Comparison of ENCODE assay signal across 1 cellular context in genomic region chr14:35384386-35385041, GRCh38.
TF ChIP-seq lines count a peak whose summit lies in the region.

No MANE protein-coding gene starts in this region.

TF ChIP-seq in HepG2, 621 proteins besides CTCF, POLR2A, EP300 and RAD21 (continued from another document and continues in another):
- TF ChIP-seq KIAA2018 (CRISPR knock-in tag; IDR thresholded peaks at IDR 0.05; ENCODE audit: borderline replicate concordance) (no peak), PPARG (CRISPR knock-in tag; conservative IDR thresholded peaks at IDR 0.05) (peak; percentile 70), GABPA (IDR thresholded peaks at IDR 0.05; ENCODE audit: low read depth, low read length) (no peak), GABPA (CRISPR knock-in tag; IDR thresholded peaks at IDR 0.05; ENCODE audit: low read depth) (0 out of 2 replicates have a peak, but pooled peaks have one; percentile 8), ZNF446 (CRISPR knock-in tag; IDR thresholded peaks at IDR 0.05) (no peak), ZNF160 (CRISPR knock-in tag; IDR thresholded peaks at IDR 0.05) (no peak; the same call in 1 of the 2 replicates), POGZ (CRISPR knock-in tag; IDR thresholded peaks at IDR 0.05) (peak; percentile 75), AGO1 (IDR thresholded peaks at IDR 0.05; ENCODE audit: low read depth, low read length, poor library complexity, severe bottlenecking) (no peak), ELK4 (CRISPR knock-in tag; IDR thresholded peaks at IDR 0.05; ENCODE audit: borderline replicate concordance) (no peak), TCF12 (IDR thresholded peaks at IDR 0.05) (no peak), TCF12 (CRISPR knock-in tag; IDR thresholded peaks at IDR 0.05) (peak; percentile 67; the same call in 1 of the 2 replicates), ERF (CRISPR knock-in tag; IDR thresholded peaks at IDR 0.05) (peak; percentile 22; the same call in 1 of the 2 replicates), SP140L (CRISPR knock-in tag; IDR thresholded peaks at IDR 0.05; ENCODE audit: borderline replicate concordance) (no peak), MED8 (CRISPR knock-in tag; IDR thresholded peaks at IDR 0.05; ENCODE audit: insufficient replicate concordance) (peak; percentile 60), BCL6 (CRISPR knock-in tag; IDR thresholded peaks at IDR 0.05) (no peak), ZNF143 (CRISPR knock-in tag; IDR thresholded peaks at IDR 0.05) (no peak), HES4 (CRISPR knock-in tag; IDR thresholded peaks at IDR 0.05; ENCODE audit: borderline replicate concordance) (no peak; the same call in 1 of the 2 replicates), KDM2A (CRISPR knock-in tag; IDR thresholded peaks at IDR 0.05; ENCODE audit: borderline replicate concordance, low read depth) (peak; percentile 35; the same call in 1 of the 2 replicates), ZNF720 (CRISPR knock-in tag; IDR thresholded peaks at IDR 0.05) (no peak), SMC3 (IDR thresholded peaks at IDR 0.05; ENCODE audit: low read length) (peak; percentile 61), PHF21A (CRISPR knock-in tag; IDR thresholded peaks at IDR 0.05) (peak; percentile 84; the same call in 1 of the 2 replicates), REST (IDR thresholded peaks at IDR 0.05; ENCODE audit: borderline replicate concordance in 1 of 2, low read depth in 1 of 2, low read length in 2 of 2) (no peak; a peak in 1 of 4 replicates), WIZ (CRISPR knock-in tag; IDR thresholded peaks at IDR 0.05) (no peak), CHD4 (IDR thresholded peaks at IDR 0.05; ENCODE audit: borderline replicate concordance, low read length) (no peak), CHCHD3 (CRISPR knock-in tag; IDR thresholded peaks at IDR 0.05) (0 out of 2 replicates have a peak, but pooled peaks have one; percentile 58), ZNF383 (CRISPR knock-in tag; IDR thresholded peaks at IDR 0.05; ENCODE audit: borderline replicate concordance) (no peak; the same call in 1 of the 2 replicates), ZNF609 (CRISPR knock-in tag; IDR thresholded peaks at IDR 0.05; ENCODE audit: borderline replicate concordance) (peak; percentile 17; the same call in 1 of the 2 replicates), PLRG1 (conservative IDR thresholded peaks at IDR 0.05) (no peak), TSC22D2 (CRISPR knock-in tag; IDR thresholded peaks at IDR 0.05; ENCODE audit: borderline replicate concordance) (no peak), SRSF1 (optimal IDR thresholded peaks at IDR 0.05; ENCODE audit: low read depth, low read length) (no peak), PRPF4 (IDR thresholded peaks at IDR 0.05; ENCODE audit: low read depth, low read length, poor library complexity, severe bottlenecking) (no peak), ZMAT3 (CRISPR knock-in tag; conservative IDR thresholded peaks at IDR 0.05) (peak; percentile 69; the same call in 1 of the 2 replicates), ZNF260 (CRISPR knock-in tag; IDR thresholded peaks at IDR 0.05; ENCODE audit: borderline replicate concordance, low read depth) (no peak), ZNF644 (CRISPR knock-in tag; IDR thresholded peaks at IDR 0.05; ENCODE audit: low read depth) (no peak; the same call in none of the 2 replicates), CEBPZ (IDR thresholded peaks at IDR 0.05; ENCODE audit: low read length) (no peak), ZBTB33 (CRISPR knock-in tag; IDR thresholded peaks at IDR 0.05) (no peak), GZF1 (CRISPR knock-in tag; IDR thresholded peaks at IDR 0.05) (no peak)
